ENCODE assay signal across 14 cellular contexts in genomic region chr2:25219621-25220020, GRCh38. TPM values are rescaled to one million over a fixed set of nuclear protein-coding genes. Genes with fewer than 3 reads are reported as not detected.
A peak's percentile ranks its signal among the peaks of the same experiment; 100 is the strongest.
DNase-seq lines count a peak whose midpoint lies in the region; ATAC-seq and TF ChIP-seq lines count a peak whose summit lies in the region.
"Had no signal": no experiment of that assay in that cellular context is flagged by ENCODE, and none has a peak within 500 bp of the region (broad histone marks: within the 10 kb centered on the region; RNA-seq: fewer than 3 reads in every experiment).

No MANE protein-coding gene starts in this region.

- no peaks in the 10 kb centered on the region for H3K36me3 Mint-ChIP-seq in nephron progenitor cell (ENCODE audit: low read depth)
- H3K36me3 Mint-ChIP-seq in naive thymus-derived CD4-positive, alpha-beta T cell, result no peaks in the 10 kb centered on the region
- H3K36me3 Mint-ChIP-seq: CD4-positive, alpha-beta memory T cell had no signal

- H3K27me3 ChIP-seq in breast epithelium, result no peaks in the 10 kb centered on the region
- peaks cover 2% of the 10 kb centered on the region; the same call in 1 of the 2 replicates for H3K27me3 ChIP-seq in IMR-90 (ENCODE audit: control insufficient read depth, insufficient read depth, low read length)
- no peaks in the 10 kb centered on the region for H3K27me3 ChIP-seq in naive thymus-derived CD4-positive, alpha-beta T cell (ENCODE audit: control insufficient read depth in 2 of 2, insufficient read depth in 2 of 2, low read length in 2 of 2)

- H2AK9ac ChIP-seq in IMR-90 (replicated peaks; ENCODE audit: low read depth, low read length, poor library complexity), result no peak overlapping the region

- in situ Hi-C loops in T47D (cut with HindIII; ENCODE audit: low pct_unique_long_range_greater_than_20kb, low sequenced_read_pairs) (no loop called here), IMR-90 (cut with MboI; ENCODE audit: low sequenced_read_pairs) (no loop called here)

- H3K4me1 ChIP-seq in breast epithelium (no peaks in the 10 kb centered on the region), IMR-90 (ENCODE audit: control insufficient read depth, insufficient read depth, low read length) (no peaks in the 10 kb centered on the region)
- H3K4me1 ChIP-seq in naive thymus-derived CD4-positive, alpha-beta T cell (ENCODE audit: control insufficient read depth in 2 of 2, insufficient read depth in 2 of 2, low read length in 2 of 2), result peaks cover 0 to 6% of the 10 kb centered on the region in 2 donors

- no peak overlapping the region for H3K4ac ChIP-seq in IMR-90 (ENCODE audit: low read depth, low read length)

- no peak overlapping the region for H2BK15ac ChIP-seq in IMR-90 (ENCODE audit: low read depth, low read length)

- H3K4me3 ChIP-seq in breast epithelium, result no peak overlapping the region
- H3K4me3 ChIP-seq in IMR-90 (ENCODE audit: insufficient read depth, low read depth, low read length), result no peak overlapping the region
- no peak overlapping the region for H3K4me3 ChIP-seq in naive thymus-derived CD4-positive, alpha-beta T cell (ENCODE audit: low read length)

- dilution Hi-C loops in IMR-90 (cut with HindIII; ENCODE audit: low sequenced_read_pairs, unreplicated experiment), result no loop called here

- H3K4me3 Mint-ChIP-seq in nephron progenitor cell, result no peak overlapping the region
- no peak overlapping the region for H3K4me3 Mint-ChIP-seq in naive thymus-derived CD4-positive, alpha-beta T cell
- H3K4me3 Mint-ChIP-seq: B cell, H9 had no signal

- H3K23ac ChIP-seq in IMR-90 (ENCODE audit: low read depth, low read length), result no peak overlapping the region

- H4K91ac ChIP-seq in IMR-90 (ENCODE audit: insufficient read depth, low read depth, low read length), result no peak overlapping the region

- no peaks in the 10 kb centered on the region for H3K9me3 Mint-ChIP-seq in nephron progenitor cell
- peaks cover 0 to 2% (median 0%) of the 10 kb centered on the region in 11 donors for H3K9me3 Mint-ChIP-seq in naive thymus-derived CD4-positive, alpha-beta T cell
- H3K9me3 Mint-ChIP-seq: H9, IgD-negative memory B cell had no signal

- no peak for TF ChIP-seq RAD21 in IMR-90 (IDR thresholded peaks at IDR 0.05; ENCODE audit: low read length)

- H4K8ac ChIP-seq in IMR-90 (ENCODE audit: low read depth in 2 of 2, low read length in 2 of 2), result no peak overlapping the region

- no peaks in the 10 kb centered on the region for H3K9me1 ChIP-seq in IMR-90 (ENCODE audit: insufficient read depth, low read length)

- H2AK5ac ChIP-seq in IMR-90 (ENCODE audit: low read depth, low read length), result no peak overlapping the region

- no peaks in the 10 kb centered on the region for H3K9me3 ChIP-seq in breast epithelium
- no peaks in the 10 kb centered on the region for H3K9me3 ChIP-seq in IMR-90 (ENCODE audit: control insufficient read depth, insufficient read depth, low read length)
- no peaks in the 10 kb centered on the region for H3K9me3 ChIP-seq in naive thymus-derived CD4-positive, alpha-beta T cell (ENCODE audit: control insufficient read depth in 2 of 3, low read length in 3 of 3)

- H3K27ac Mint-ChIP-seq in nephron progenitor cell, result peak overlapping the region; percentile 33
- H3K27ac Mint-ChIP-seq in naive thymus-derived CD4-positive, alpha-beta T cell, result peak overlapping the region in 1 of 9 donors; percentile 8
- H3K27ac Mint-ChIP-seq: B cell, H9 had no signal

- DNase-seq in T47D (ENCODE audit: low read depth in 1 of 2, low spot score in 1 of 2) (peak; percentile 21 to 61), breast epithelium (ENCODE audit: low spot score in 2 of 2) (no peak), IMR-90 (no peak), nephron progenitor cell (no peak)
- no peak for DNase-seq in naive thymus-derived CD4-positive, alpha-beta T cell
- no peak for DNase-seq in stimulated activated CD8-positive, alpha-beta memory T cell treated with anti-CD3 and anti-CD28 coated beads, Interleukin-4, amount 100 ng/mL, for 48 hours
- DNase-seq: CD4-positive, alpha-beta memory T cell; DMS153; GF-D8; H9 had no signal

- H3K27me3 Mint-ChIP-seq in nephron progenitor cell (ENCODE audit: low read depth, poor library complexity), result peaks cover 9% of the 10 kb centered on the region
- no peaks in the 10 kb centered on the region for H3K27me3 Mint-ChIP-seq in naive thymus-derived CD4-positive, alpha-beta T cell
- H3K27me3 Mint-ChIP-seq: B cell; CD4-positive, alpha-beta memory T cell had no signal

- H3K36me3 ChIP-seq in breast epithelium, result no peaks in the 10 kb centered on the region
- H3K36me3 ChIP-seq in IMR-90 (ENCODE audit: control insufficient read depth, insufficient read depth, low read length), result no peaks in the 10 kb centered on the region
- no peaks in the 10 kb centered on the region for H3K36me3 ChIP-seq in naive thymus-derived CD4-positive, alpha-beta T cell (ENCODE audit: control insufficient read depth in 2 of 3, insufficient read depth in 3 of 3, low read length in 3 of 3)

- H3K18ac ChIP-seq in IMR-90 (ENCODE audit: low read depth, low read length), result no peak overlapping the region

- TF ChIP-seq POLR2A in breast epithelium (IDR thresholded peaks at IDR 0.05) (no peak), IMR-90 (IDR thresholded peaks at IDR 0.05; ENCODE audit: low read depth, low read length) (no peak)

- CTCF ChIA-PET in IMR-90 (lab: Yijun Ruan, JAX), result interaction anchor here (0.6 kb wide), 1 partner anchor 112 kb away, joined by 4 read pairs; no protein-coding TSS in a partner anchor
- CTCF ChIA-PET in naive thymus-derived CD4-positive, alpha-beta T cell (lab: Charles Lee), result no interaction called here

- no peak overlapping the region for H4K5ac ChIP-seq in IMR-90 (ENCODE audit: low read depth, low read length)

- H3K27ac ChIP-seq in breast epithelium, result no peak overlapping the region
- no peak overlapping the region for H3K27ac ChIP-seq in IMR-90 (ENCODE audit: insufficient read depth, low read length)
- no peak overlapping the region for H3K27ac ChIP-seq in naive thymus-derived CD4-positive, alpha-beta T cell (ENCODE audit: low read depth, low read length)
- H3K27ac ChIP-seq: C4-2B had no signal

- POLR2A ChIA-PET in IMR-90 (lab: Charles Lee; ENCODE audit: unreplicated experiment), result no interaction called here
- POLR2A ChIA-PET in naive thymus-derived CD4-positive, alpha-beta T cell (lab: Charles Lee), result no interaction called here

- peaks cover 25% of the 10 kb centered on the region for H3K4me1 Mint-ChIP-seq in nephron progenitor cell
- peaks cover 3 to 17% (median 12%) of the 10 kb centered on the region in 7 donors for H3K4me1 Mint-ChIP-seq in naive thymus-derived CD4-positive, alpha-beta T cell

- no peak overlapping the region for H3K4me2 ChIP-seq in IMR-90 (ENCODE audit: low read depth, low read length)

- no peak overlapping the region for H2BK5ac ChIP-seq in IMR-90 (ENCODE audit: low read depth, low read length, poor library complexity, severe bottlenecking)

- no peak overlapping the region for H3K14ac ChIP-seq in IMR-90 (replicated peaks; ENCODE audit: low read depth, low read length)

- H2BK120ac ChIP-seq in IMR-90 (ENCODE audit: low read depth, low read length), result no peak overlapping the region

- WGBS in IMR-90 (ENCODE audit: extremely low coverage in 2 of 2, insufficient read length in 1 of 2), 2 experiments, result no CpG with 5 or more reads among the region's 3 CpGs

- no peak overlapping the region for H2BK20ac ChIP-seq in IMR-90 (ENCODE audit: low read depth, low read length)

- intact Hi-C loops in breast epithelium (cut with DNase I; ENCODE audit: low total_unique reads) (no loop called here), IMR-90 (cut with micrococcal nuclease) (no loop called here)
- intact Hi-C loops in naive thymus-derived CD4-positive, alpha-beta T cell (cut with micrococcal nuclease), result loop anchor here in 1 of 2 donors (5.0 to 10.0 kb wide), 4 partner anchors 53 to 247 kb away; partner anchors contain the start of genes DNAJC27 and EFR3B

- peak overlapping the region; percentile 29 for H2AFZ ChIP-seq in IMR-90 (replicated peaks; ENCODE audit: low read length, poor library complexity)

- BruUV-seq in IMR-90 (replicated peaks; lab: Mats Ljungman, UMichigan), result no TSS peak

- TF ChIP-seq CTCF in breast epithelium (IDR thresholded peaks at IDR 0.05) (no peak), IMR-90 (conservative IDR thresholded peaks at IDR 0.05; ENCODE audit: low read depth, low read length) (no peak), nephron progenitor cell (IDR thresholded peaks at IDR 0.05) (no peak)

- H3K9ac ChIP-seq in IMR-90 (ENCODE audit: low read depth, low read length), result no peak overlapping the region

- H3K56ac ChIP-seq in IMR-90 (ENCODE audit: extremely low read depth, insufficient read depth, low read length), result no peak overlapping the region

- ATAC-seq in IMR-90 (ENCODE audit: low read depth) (no peak), GM19035 (IDR thresholded peaks at IDR 0.05; ENCODE audit: unreplicated experiment) (no peak)
- no peak for ATAC-seq in naive thymus-derived CD4-positive, alpha-beta T cell

- H3K79me1 ChIP-seq in IMR-90 (ENCODE audit: low read depth in 1 of 2, low read length in 2 of 2), result no peaks in the 10 kb centered on the region

- H4K20me1 ChIP-seq in IMR-90 (ENCODE audit: insufficient read depth, low read length), result no peaks in the 10 kb centered on the region; the same call in 1 of the 2 replicates

TF ChIP-seq in IMR-90, 13 proteins besides CTCF, POLR2A, EP300 and RAD21 (continues in another document):
- TF ChIP-seq FOS (IDR thresholded peaks at IDR 0.05; ENCODE audit: low read depth, low read length) (no peak), MAFK (IDR thresholded peaks at IDR 0.05; ENCODE audit: low read depth, low read length) (no peak), RFX5 (IDR thresholded peaks at IDR 0.05; ENCODE audit: low read depth, low read length) (no peak), CHD1 (IDR thresholded peaks at IDR 0.05; ENCODE audit: low read depth, low read length) (no peak), CEBPB (IDR thresholded peaks at IDR 0.05; ENCODE audit: low read depth, low read length) (no peak), ELK1 (IDR thresholded peaks at IDR 0.05; ENCODE audit: borderline replicate concordance, low read depth, low read length) (no peak)

RNA-seq across cellular contexts. Expression of gene POMC, which starts 51.2 kb away (rescaled TPM):
- total RNA-seq in breast epithelium (10 to 100 TPM in 1 of 3 donors, 1 to 10 TPM in 2; 2.8 to 10.7 (median 2.9) TPM), IMR-90 (2012; rRNA removed) (not detected in 2 replicates)
- polyA plus RNA-seq in IMR-90 (2012; rRNA removed), result 0.17 and 0.47 TPM in 2 replicates
- polyA plus RNA-seq in IMR-90 (2012; cell fraction: cytosol; rRNA removed), result 0.32 and 0.80 TPM in 2 replicates
- 0.29 TPM in 2 replicates for polyA plus RNA-seq in IMR-90 (2012; cell fraction: nucleus; rRNA removed; ENCODE audit: low replicate concordance)
- 1 to 10 TPM; 3.5 to 7.7 (median 4.2) TPM for total RNA-seq in naive thymus-derived CD4-positive, alpha-beta T cell
- 10 to 100 TPM in 1 of 2 donors, 1 to 10 TPM in 1; 7.9 to 10.1 TPM for polyA plus RNA-seq in naive thymus-derived CD4-positive, alpha-beta T cell

Comparison
In these comparisons a context has a peak if more than half of its experiments do, and no peak if none do; other contexts are left out.
1. DNase-seq: peak in T47D (2 of 2); none in breast epithelium (0 of 2), IMR-90 (single experiment), nephron progenitor cell (single experiment), naive thymus-derived CD4-positive, alpha-beta T cell (0 of 9) and stimulated activated CD8-positive, alpha-beta memory T cell treated with anti-CD3 and anti-CD28 coated beads, Interleukin-4, amount 100 ng/mL, for 48 hours (single experiment).